Comparison of ENCODE assay signal across 1 cellular context in the genomic region with DNA sequence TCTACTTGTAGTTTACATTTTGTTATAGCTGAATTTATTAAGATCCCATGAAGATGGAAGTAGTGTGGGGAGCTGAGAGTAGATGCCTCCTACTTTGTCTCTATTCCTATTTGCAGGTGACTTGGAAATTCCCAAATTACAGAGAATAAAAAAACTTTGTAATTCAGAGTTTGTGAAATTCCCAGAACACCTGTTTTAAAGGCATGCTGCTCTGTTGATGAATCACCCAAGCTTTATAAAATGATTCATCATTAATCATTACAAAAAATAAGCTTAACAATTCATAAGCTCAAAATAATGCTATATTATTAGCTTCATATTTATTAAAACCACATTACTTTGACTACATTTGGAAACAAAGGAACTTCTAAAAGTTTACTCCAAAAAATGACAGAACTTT.
TF ChIP-seq lines count a peak whose summit lies in the region.

No MANE protein-coding gene starts in this region.

TF ChIP-seq in A549, 52 proteins besides CTCF, POLR2A, EP300 and RAD21 (continued from another document):
- TF ChIP-seq, protein P1, sequence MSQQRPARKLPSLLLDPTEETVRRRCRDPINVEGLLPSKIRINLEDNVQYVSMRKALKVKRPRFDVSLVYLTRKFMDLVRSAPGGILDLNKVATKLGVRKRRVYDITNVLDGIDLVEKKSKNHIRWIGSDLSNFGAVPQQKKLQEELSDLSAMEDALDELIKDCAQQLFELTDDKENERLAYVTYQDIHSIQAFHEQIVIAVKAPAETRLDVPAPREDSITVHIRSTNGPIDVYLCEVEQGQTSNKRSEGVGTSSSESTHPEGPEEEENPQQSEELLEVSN (IDR thresholded peaks at IDR 0.05; ENCODE audit: borderline replicate concordance, low read depth): no peak
- TF ChIP-seq, protein P2, sequence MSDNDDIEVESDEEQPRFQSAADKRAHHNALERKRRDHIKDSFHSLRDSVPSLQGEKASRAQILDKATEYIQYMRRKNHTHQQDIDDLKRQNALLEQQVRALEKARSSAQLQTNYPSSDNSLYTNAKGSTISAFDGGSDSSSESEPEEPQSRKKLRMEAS (IDR thresholded peaks at IDR 0.05): no peak
- TF ChIP-seq RNF2 (IDR thresholded peaks at IDR 0.05; ENCODE audit: borderline replicate concordance, low read depth): no peak
- TF ChIP-seq, protein P3, sequence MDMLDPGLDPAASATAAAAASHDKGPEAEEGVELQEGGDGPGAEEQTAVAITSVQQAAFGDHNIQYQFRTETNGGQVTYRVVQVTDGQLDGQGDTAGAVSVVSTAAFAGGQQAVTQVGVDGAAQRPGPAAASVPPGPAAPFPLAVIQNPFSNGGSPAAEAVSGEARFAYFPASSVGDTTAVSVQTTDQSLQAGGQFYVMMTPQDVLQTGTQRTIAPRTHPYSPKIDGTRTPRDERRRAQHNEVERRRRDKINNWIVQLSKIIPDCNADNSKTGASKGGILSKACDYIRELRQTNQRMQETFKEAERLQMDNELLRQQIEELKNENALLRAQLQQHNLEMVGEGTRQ (IDR thresholded peaks at IDR 0.05): no peak
- TF ChIP-seq TP53 (CRISPR knock-in tag; IDR thresholded peaks at IDR 0.05): no peak
- no peak for TF ChIP-seq FOSL2 (IDR thresholded peaks at IDR 0.05)
- no peak for TF ChIP-seq FOSL2 (CRISPR knock-in tag; IDR thresholded peaks at IDR 0.05)
- no peak for TF ChIP-seq NR3C1 (IDR thresholded peaks at IDR 0.05)
TF ChIP-seq in A549: peak in this region for 0.
